ENCODE assay signal across 8 cellular contexts in the genomic region with DNA sequence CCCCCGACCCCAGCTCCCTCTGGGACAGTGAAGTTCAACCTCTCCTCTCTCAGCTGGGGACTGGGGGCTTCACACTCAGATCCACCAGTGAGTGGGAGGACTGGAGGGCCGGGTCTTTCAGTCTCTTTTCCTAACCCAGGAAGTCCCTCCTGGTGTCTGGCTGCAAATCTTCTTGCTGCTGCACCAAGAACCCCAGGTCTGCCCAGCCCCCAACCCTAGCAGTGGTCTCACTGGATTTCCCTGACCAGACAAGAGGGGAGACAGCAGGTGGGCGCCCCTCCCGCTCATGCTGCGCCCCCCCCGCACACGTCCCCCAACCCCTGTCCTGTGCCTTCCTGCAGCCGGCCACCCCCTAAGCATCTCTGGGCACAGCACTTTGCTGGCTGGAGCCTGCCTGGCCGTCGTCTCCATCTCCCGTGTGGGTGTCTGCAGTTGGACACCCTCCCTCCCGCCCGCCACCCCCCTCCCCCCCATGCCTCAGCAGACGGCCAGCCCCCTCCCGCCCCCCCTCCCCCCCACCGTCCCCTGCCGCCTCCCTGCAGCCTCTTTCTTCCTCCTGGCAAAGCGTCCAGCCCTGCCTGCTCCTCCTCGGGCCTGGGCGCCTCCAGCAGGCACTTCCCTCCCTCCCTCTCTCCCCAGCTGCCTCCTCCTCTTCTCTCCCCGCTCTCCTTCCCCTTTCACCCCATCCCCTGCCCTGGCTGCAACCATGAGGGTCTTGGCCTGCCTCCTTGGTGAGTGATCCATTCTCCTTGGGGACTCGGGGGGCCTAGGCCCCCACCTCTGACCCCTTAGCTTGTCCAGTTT. TPM values are rescaled to one million over a fixed set of nuclear protein-coding genes. Genes with fewer than 3 reads are reported as not detected.
A peak's percentile ranks its signal among the peaks of the same experiment; 100 is the strongest.
DNase-seq lines count a peak whose midpoint lies in the region; ATAC-seq and TF ChIP-seq lines count a peak whose summit lies in the region.

Gene SSC5D, plus strand, starts transcription at position 553 of the 804 bp plus-strand sequence. Its CDS starts 154 bp downstream, at position 707.

- H3K9me3 ChIP-seq in mammary epithelial cell (replicated peaks; ENCODE audit: insufficient read depth, low read length) (no peaks in the 10 kb centered on the region), left lung (no peaks in the 10 kb centered on the region), transverse colon (no peaks in the 10 kb centered on the region)

- TF ChIP-seq CTCF in MCF 10A (IDR thresholded peaks at IDR 0.05; ENCODE audit: unreplicated experiment) (no peak), mammary epithelial cell (conservative IDR thresholded peaks at IDR 0.05 in 1 of 2, IDR thresholded peaks at IDR 0.05 in 1 of 2; ENCODE audit: extremely low read depth in 1 of 2, insufficient read depth in 1 of 2, low read depth in 1 of 2, low read length in 2 of 2) (no peak), left lung (IDR thresholded peaks at IDR 0.05) (no peak), transverse colon (IDR thresholded peaks at IDR 0.05) (no peak)

- H2AFZ ChIP-seq in mammary epithelial cell (ENCODE audit: low read depth, low read length), result no peak within 1 kb of the TSS

- no peaks in the 10 kb centered on the region for H3K27me3 ChIP-seq in mammary epithelial cell (ENCODE audit: insufficient read depth, low read length)
- peaks cover 0 to 62% of the 10 kb centered on the region in 2 donors for H3K27me3 ChIP-seq in left lung
- H3K27me3 ChIP-seq in transverse colon, result peaks cover 22% of the 10 kb centered on the region

- dilution Hi-C loops in mammary epithelial cell (cut with HindIII; ENCODE audit: low sequenced_read_pairs), result no loop called here

- peak within 1 kb of the TSS; percentile 87 for H3K27ac Mint-ChIP-seq in MCF 10A (ENCODE audit: low read depth, unreplicated experiment)

- no CpG with 5 or more reads among the region's 22 CpGs for WGBS in mammary epithelial cell (ENCODE audit: low coverage, missing lambda C conversion rate)
- WGBS in transverse colon (ENCODE audit: low coverage in 1 of 2), 2 donors, result 20 to 30% methylated on average over 2 to 17 of the region's 22 CpGs

- peaks cover 15% of the 10 kb centered on the region for H3K4me1 ChIP-seq in mammary epithelial cell (ENCODE audit: insufficient read depth, low read length)
- peaks cover 16 to 30% of the 10 kb centered on the region in 2 donors for H3K4me1 ChIP-seq in left lung
- peaks cover 36 to 60% (median 47%) of the 10 kb centered on the region in 4 donors for H3K4me1 ChIP-seq in transverse colon

- H3K4me3 Mint-ChIP-seq in MCF 10A (ENCODE audit: unreplicated experiment), result peak within 1 kb of the TSS; percentile 55

- in situ Hi-C loops in mammary epithelial cell (cut with MboI; ENCODE audit: low sequenced_read_pairs in 2 of 2) (no loop called here), transverse colon (cut with MboI; ENCODE audit: low pct_ligation_motif_present in 1 of 4, low pct_unique_long_range_greater_than_20kb in 1 of 4, low sequenced_read_pairs in 3 of 4) (no loop called here)

- no peaks in the 10 kb centered on the region for H3K27me3 Mint-ChIP-seq in MCF 10A (ENCODE audit: insufficient read depth, unreplicated experiment)

- intact Hi-C loops in MCF 10A (cut with micrococcal nuclease), result no loop called here
- intact Hi-C loops in mammary epithelial cell (cut with micrococcal nuclease), result no loop called here
- intact Hi-C loops in left lung (cut with DNase I), result no loop called here
- intact Hi-C loops in transverse colon (cut with DNase I; ENCODE audit: low total_unique reads), result no loop called here

- no peak for TF ChIP-seq EP300 in transverse colon (IDR thresholded peaks at IDR 0.05; ENCODE audit: low read depth)

- no peaks in the 10 kb centered on the region for H3K36me3 Mint-ChIP-seq in MCF 10A (ENCODE audit: insufficient read depth, unreplicated experiment)

- peaks cover 25% of the 10 kb centered on the region for H3K4me1 Mint-ChIP-seq in MCF 10A (ENCODE audit: insufficient read depth, unreplicated experiment)

- ATAC-seq in left lung (peak; percentile 11), GM18870 (IDR thresholded peaks at IDR 0.05; ENCODE audit: unreplicated experiment) (no peak), GM18505 (IDR thresholded peaks at IDR 0.05; ENCODE audit: unreplicated experiment) (no peak)

- no peak for TF ChIP-seq POLR2A in transverse colon (IDR thresholded peaks at IDR 0.05)
- TF ChIP-seq POLR2A in GM18505 (IDR thresholded peaks at IDR 0.05; ENCODE audit: borderline replicate concordance, extremely low read depth, insufficient read depth, insufficient read length), result no peak

- CTCF ChIA-PET in MCF 10A (lab: Yijun Ruan, JAX) (interaction anchor here (0.5 to 3.1 kb wide), 8 partner anchors 13 to 812 kb away, joined by 3 to 20 read pairs (median 4); partner anchors contain the start of gene ZNF865), mammary epithelial cell (lab: Charles Lee; ENCODE audit: low non-redundant PET) (no interaction called here)

- H3K4me3 ChIP-seq in mammary epithelial cell (replicated peaks in 1 of 3; ENCODE audit: insufficient read depth in 1 of 3, low read depth in 2 of 3, low read length in 3 of 3) (no peak within 1 kb of the TSS), left lung (no peak within 1 kb of the TSS), transverse colon (peak within 1 kb of the TSS in 3 of 4 donors; percentile 0 to 22 (median 16))

- no peaks in the 10 kb centered on the region for H3K36me3 ChIP-seq in mammary epithelial cell (ENCODE audit: insufficient read depth, low read length)
- peaks cover 0 to 10% of the 10 kb centered on the region in 2 donors for H3K36me3 ChIP-seq in left lung
- no peaks in the 10 kb centered on the region for H3K36me3 ChIP-seq in transverse colon

- DNase-seq in MCF 10A (ENCODE audit: unreplicated experiment), result no peak
- no peak for DNase-seq in mammary epithelial cell
- peak; percentile 71 for DNase-seq in astrocyte of the hippocampus (ENCODE audit: low read depth, low spot score)
- DNase-seq in left lung, result peak; percentile 67 to 73
- DNase-seq in transverse colon, result no peak
- DNase-seq in NCI-H2107 treated with DMSO at 0.1 percent for 48 hours (lab: John Stamatoyannopoulos, UW; ENCODE audit: unreplicated experiment), result no peak

- BruUV-seq in MCF 10A (replicated peaks; lab: Mats Ljungman, UMichigan) (no TSS peak), mammary epithelial cell (replicated peaks; lab: Mats Ljungman, UMichigan) (no TSS peak)

- H4K20me1 ChIP-seq in mammary epithelial cell (ENCODE audit: insufficient read depth, low read length), result no peaks in the 10 kb centered on the region

- H3K79me2 ChIP-seq in mammary epithelial cell (ENCODE audit: insufficient read depth, low read length), result peaks cover 5% of the 10 kb centered on the region

- H3K27ac ChIP-seq in mammary epithelial cell (ENCODE audit: insufficient read depth, low read depth, low read length), result no peak within 1 kb of the TSS
- H3K27ac ChIP-seq in left lung, result peak within 1 kb of the TSS; percentile 34 to 90
- H3K27ac ChIP-seq in transverse colon, result peak within 1 kb of the TSS; percentile 82 to 94 (median 88)

- H3K4me2 ChIP-seq in mammary epithelial cell (ENCODE audit: insufficient read depth, low read depth, low read length), result no peak within 1 kb of the TSS

- no peaks in the 10 kb centered on the region for H3K9me3 Mint-ChIP-seq in MCF 10A (ENCODE audit: unreplicated experiment)

- H3K9ac ChIP-seq in mammary epithelial cell (ENCODE audit: insufficient read depth, low read length), result no peak within 1 kb of the TSS

- POLR2A ChIA-PET in MCF 10A (lab: Yijun Ruan, JAX), result interaction anchor here (1.3 to 3.9 kb wide), 3 partner anchors 8 to 26 kb away, joined by 4 to 46 read pairs (median 5); partner anchors contain the start of genes ISOC2 and ZNF628

RNA-seq across cellular contexts. Expression of gene SSC5D, which starts in this region (rescaled TPM):
- 0.33 and 0.59 TPM in 2 replicates for total RNA-seq in MCF 10A (2022)
- under 1 TPM; 0.09 to 0.50 TPM for total RNA-seq in mammary epithelial cell
- polyA plus RNA-seq in mammary epithelial cell, result not detected
- not detected for polyA minus RNA-seq in mammary epithelial cell
- 10 to 100 TPM in 1 of 2 donors, 1 to 10 TPM in 1; 5.3 to 45.9 TPM for total RNA-seq in left lung
- 10 to 100 TPM in 2 of 4 donors, 1 to 10 TPM in 2; 3.4 to 41.2 (median 11.1) TPM for total RNA-seq in transverse colon

Comparison
In these comparisons a context has a peak if more than half of its experiments do, and no peak if none do; other contexts are left out.
1. DNase-seq: peak in astrocyte of the hippocampus (single experiment) and left lung (2 of 2); none in MCF 10A (single experiment), mammary epithelial cell (single experiment), transverse colon (single experiment) and NCI-H2107 treated with DMSO at 0.1 percent for 48 hours (single experiment).
2. H3K4me3 ChIP-seq: peak in transverse colon (3 of 4); none in mammary epithelial cell (0 of 3) and left lung (0 of 2).